In the genomic region with DNA sequence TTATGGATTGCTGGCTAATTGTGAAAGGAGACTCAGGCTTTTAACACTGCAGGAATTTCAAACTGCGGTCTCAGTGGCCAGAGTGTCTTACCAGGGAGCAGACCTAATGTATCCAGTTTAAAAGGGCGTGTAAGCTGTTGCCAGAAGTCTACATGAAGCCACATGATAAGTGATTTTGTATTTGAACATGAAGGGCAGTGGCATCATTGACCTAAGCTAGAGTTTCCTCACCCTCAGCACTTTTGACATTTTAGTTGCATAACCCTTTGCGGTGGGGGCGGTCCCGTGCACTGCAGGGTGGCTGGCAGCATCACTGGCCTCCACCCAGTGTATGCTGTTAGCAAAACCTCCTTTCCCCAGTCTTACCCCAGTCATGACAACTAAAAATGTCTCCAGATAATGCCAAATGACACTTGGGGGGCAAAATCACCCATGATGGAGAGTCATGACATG, we compare ENCODE assay signal across 9 cellular contexts. TPM values are rescaled to one million over a fixed set of nuclear protein-coding genes. Genes with fewer than 3 reads are reported as not detected.
DNase-seq lines count a peak whose midpoint lies in the region; ATAC-seq and TF ChIP-seq lines count a peak whose summit lies in the region.
"Had no signal": no experiment of that assay in that cellular context is flagged by ENCODE, and none has a peak within 500 bp of the region (broad histone marks: within the 10 kb centered on the region; RNA-seq: fewer than 3 reads in every experiment).

No MANE protein-coding gene starts in this region.

- peak in 1 of 4 donors; percentile 77 for TF ChIP-seq POLR2A in upper lobe of left lung (IDR thresholded peaks at IDR 0.05)

- peaks cover 17 to 79% of the 10 kb centered on the region in 2 donors for H3K4me1 ChIP-seq in left lung
- peaks cover 13 to 40% (median 28%) of the 10 kb centered on the region in 4 donors for H3K4me1 ChIP-seq in upper lobe of left lung

- no peaks in the 10 kb centered on the region for H3K9me3 ChIP-seq in left lung
- no peaks in the 10 kb centered on the region for H3K9me3 ChIP-seq in upper lobe of left lung

- TF ChIP-seq CTCF in AG10803 (conservative IDR thresholded peaks at IDR 0.05; ENCODE audit: low read length) = no peak
- TF ChIP-seq CTCF in left lung (IDR thresholded peaks at IDR 0.05) = no peak
- TF ChIP-seq CTCF in upper lobe of left lung (IDR thresholded peaks at IDR 0.05) = no peak

- H3K36me3 ChIP-seq in left lung (no peaks in the 10 kb centered on the region), upper lobe of left lung (no peaks in the 10 kb centered on the region)

- H3K4me3 ChIP-seq in AG10803 (ENCODE audit: low read length) (no peak overlapping the region), left lung (no peak overlapping the region), upper lobe of left lung (no peak overlapping the region)

- WGBS in upper lobe of left lung, 2 donors = 74 to 79% methylated on average over 5 of the region's 5 CpGs

- intact Hi-C loops in left lung (cut with DNase I) = no loop called here

- peak; percentile 71 for DNase-seq in AG10803 (ENCODE audit: low read depth)
- peak; percentile 25 for DNase-seq in activated T-helper 1 cell treated with Interleukin-2 at 50 U/mL for 16 hours (ENCODE audit: low read depth)
- peak; percentile 77 to 91 for DNase-seq in left lung
- DNase-seq in upper lobe of left lung = peak; percentile 68 to 78
- no peak for DNase-seq in NCI-H1048 (lab: John Stamatoyannopoulos, UW)
- no peak for DNase-seq in NCI-H1092 (lab: John Stamatoyannopoulos, UW)

- peak in 3 of 4 donors; percentile 31 to 89 (median 85) for TF ChIP-seq EP300 in upper lobe of left lung (IDR thresholded peaks at IDR 0.05)

- H3K27ac ChIP-seq in left lung (peak overlapping the region; percentile 60 to 92), upper lobe of left lung (peak overlapping the region; percentile 62 to 82 (median 72))

- ATAC-seq in GM19452 (IDR thresholded peaks at IDR 0.05; ENCODE audit: unreplicated experiment) (peak; percentile 72), HG03457 (IDR thresholded peaks at IDR 0.05; ENCODE audit: unreplicated experiment) (peak; percentile 51), left lung (peak; percentile 70), upper lobe of left lung (ENCODE audit: low FRiP score in 2 of 2) (peak; percentile 86 to 88)

- H3K27me3 ChIP-seq in left lung (no peaks in the 10 kb centered on the region), upper lobe of left lung (no peaks in the 10 kb centered on the region)

RNA-seq across cellular contexts. Expression of a gene that starts 23.7 kb away (rescaled TPM):
- total RNA-seq in left lung (under 1 TPM; 0.17 to 0.55 TPM), upper lobe of left lung (under 1 TPM in 2 of 6 donors, not detected in 4; 0.52 to 0.94 TPM)
- total RNA-seq: neural crest cell had no signal

RNA-seq across cellular contexts. Expression of a gene that starts 25.4 kb away (rescaled TPM):
- 10 to 100 TPM in 1 of 2 donors, 1 to 10 TPM in 1; 7.4 to 10.9 TPM for total RNA-seq in left lung
- 10 to 100 TPM in 3 of 6 donors, 1 to 10 TPM in 3; 2.6 to 13.5 (median 10.0) TPM for total RNA-seq in upper lobe of left lung
- total RNA-seq: neural crest cell had no signal

Comparison
In these comparisons a context has a peak if more than half of its experiments do, and no peak if none do; other contexts are left out.
1. DNase-seq: peak in AG10803 (single experiment), activated T-helper 1 cell treated with Interleukin-2 at 50 U/mL for 16 hours (single experiment), left lung (2 of 2) and upper lobe of left lung (2 of 2); none in NCI-H1048 (single experiment) and NCI-H1092 (single experiment).
2. Peak in every context shown above with its lines, with median percentiles within 50 percentile points of each other: ATAC-seq.